In genomic region chr1:169090900-169091311, GRCh38 we compare ENCODE assay signal across 10 cellular contexts. TPM values are rescaled to one million over a fixed set of nuclear protein-coding genes. Genes with fewer than 3 reads are reported as not detected.
DNase-seq lines count a peak whose midpoint lies in the region; ATAC-seq and TF ChIP-seq lines count a peak whose summit lies in the region.
"Had no signal": no experiment of that assay in that cellular context is flagged by ENCODE, and none has a peak within 500 bp of the region (broad histone marks: within the 10 kb centered on the region; RNA-seq: fewer than 3 reads in every experiment).

No MANE protein-coding gene starts in this region.

- no peaks in the 10 kb centered on the region for H3K27me3 ChIP-seq in foreskin keratinocyte

- no peaks in the 10 kb centered on the region for H3K9me3 Mint-ChIP-seq in activated T-cell treated with anti-CD3 and anti-CD28 coated beads, Interleukin-2, amount 50 U/mL, for 4 hours
- no peaks in the 10 kb centered on the region for H3K9me3 Mint-ChIP-seq in activated T-cell treated with anti-CD3 and anti-CD28 coated beads, Interleukin-2, amount 50 U/mL, for 24 hours

- no peak overlapping the region for H3K27ac ChIP-seq in foreskin keratinocyte
- H3K27ac ChIP-seq: thoracic aorta had no signal

- H3K4me1 Mint-ChIP-seq in activated T-cell treated with anti-CD3 and anti-CD28 coated beads, Interleukin-2, amount 50 U/mL, for 4 hours (ENCODE audit: low read depth), result peaks cover 16% of the 10 kb centered on the region
- peaks cover 12% of the 10 kb centered on the region for H3K4me1 Mint-ChIP-seq in activated T-cell treated with anti-CD3 and anti-CD28 coated beads, Interleukin-2, amount 50 U/mL, for 24 hours (ENCODE audit: low read depth)

- peak; percentile 17 to 18 for ATAC-seq in activated T-cell treated with anti-CD3 and anti-CD28 coated beads, Interleukin-2, amount 50 U/mL, for 4 hours
- ATAC-seq in HG02763 (IDR thresholded peaks at IDR 0.05; ENCODE audit: unreplicated experiment) (peak; percentile 40), HG03565 (IDR thresholded peaks at IDR 0.05; ENCODE audit: unreplicated experiment) (peak; percentile 31), foreskin keratinocyte (no peak)

- no peak for TF ChIP-seq CTCF in foreskin keratinocyte (conservative IDR thresholded peaks at IDR 0.05)

- peaks cover 4% of the 10 kb centered on the region for H3K4me1 ChIP-seq in foreskin keratinocyte

- H3K36me3 Mint-ChIP-seq in activated T-cell treated with anti-CD3 and anti-CD28 coated beads, Interleukin-2, amount 50 U/mL, for 4 hours (ENCODE audit: insufficient read depth), result no peaks in the 10 kb centered on the region
- H3K36me3 Mint-ChIP-seq in activated T-cell treated with anti-CD3 and anti-CD28 coated beads, Interleukin-2, amount 50 U/mL, for 24 hours (ENCODE audit: low read depth), result no peaks in the 10 kb centered on the region

- no peak overlapping the region for H3K27ac Mint-ChIP-seq in activated T-cell treated with anti-CD3 and anti-CD28 coated beads, Interleukin-2, amount 50 U/mL, for 24 hours

- peaks cover 9% of the 10 kb centered on the region for H3K27me3 Mint-ChIP-seq in activated T-cell treated with anti-CD3 and anti-CD28 coated beads, Interleukin-2, amount 50 U/mL, for 4 hours (ENCODE audit: low read depth)
- H3K27me3 Mint-ChIP-seq in activated T-cell treated with anti-CD3 and anti-CD28 coated beads, Interleukin-2, amount 50 U/mL, for 24 hours, result peaks cover 2% of the 10 kb centered on the region

- H3K4me3 Mint-ChIP-seq in activated T-cell treated with anti-CD3 and anti-CD28 coated beads, Interleukin-2, amount 50 U/mL, for 4 hours, result no peak overlapping the region
- no peak overlapping the region for H3K4me3 Mint-ChIP-seq in activated T-cell treated with anti-CD3 and anti-CD28 coated beads, Interleukin-2, amount 50 U/mL, for 24 hours

- DNase-seq in activated T-cell treated with anti-CD3 and anti-CD28 coated beads, Interleukin-2, amount 50 U/mL, for 4 hours, result no peak
- DNase-seq in activated T-cell treated with anti-CD3 and anti-CD28 coated beads, Interleukin-2, amount 50 U/mL, for 24 hours, result no peak
- DNase-seq in superior temporal gyrus (ENCODE audit: extremely low spot score), result peak; percentile 78
- DNase-seq in foreskin keratinocyte, result no peak
- DNase-seq in glomerular visceral epithelial cell (ENCODE audit: extremely low spot score), result no peak
- DNase-seq in NCI-H524 (lab: John Stamatoyannopoulos, UW), result no peak
- DNase-seq: NCI-H2227 treated with DMSO at 0.1 percent for 48 hours had no signal

RNA-seq across cellular contexts. Expression of gene ATP1B1, which starts 15.6 kb away (rescaled TPM):
- total RNA-seq in activated T-cell treated with anti-CD3 and anti-CD28 coated beads, Interleukin-2, amount 50 U/mL, for 4 hours, result 10 to 100 TPM in 1 of 3 donors, 1 to 10 TPM in 2; 5.8 to 10.8 (median 6.2) TPM
- 35.8 and 36.3 TPM in 2 replicates for total RNA-seq in foreskin keratinocyte
- polyA plus RNA-seq in foreskin keratinocyte, result 18.8 and 20.0 TPM in 2 replicates
